ENCODE assay signal across 23 cellular contexts in the genomic region with DNA sequence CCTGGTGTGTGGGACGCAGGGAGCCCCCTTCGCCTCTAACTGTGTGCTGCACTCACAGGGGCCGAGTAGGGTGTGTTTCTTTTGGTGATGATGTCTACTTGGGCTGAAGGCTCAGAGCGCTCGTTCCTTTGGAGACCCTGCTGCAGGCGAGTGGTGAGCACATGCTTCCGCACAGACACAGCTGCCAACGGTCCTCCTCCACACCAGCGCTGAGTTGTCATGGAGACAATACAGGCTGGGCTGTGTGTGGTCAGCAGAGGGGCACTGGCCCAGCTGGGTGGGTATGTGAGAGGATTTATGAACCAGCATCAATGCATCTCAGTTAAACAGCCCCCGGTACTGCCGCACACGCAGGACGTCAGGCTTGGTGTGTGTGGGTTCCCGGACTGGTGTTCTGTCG.
"Had no signal": no experiment of that assay in that cellular context is flagged by ENCODE, and none has a peak within 500 bp of the region (broad histone marks: within the 10 kb centered on the region; RNA-seq: fewer than 3 reads in every experiment).

No MANE protein-coding gene starts in this region.

- H3K27me3 ChIP-seq: brain microvascular endothelial cell, thyroid gland had no signal

- DNase-seq: activated B cell treated with CpG ODN at 0.5 μM for 24 hours; activated CD4-positive, alpha-beta T cell treated with anti-CD3 and anti-CD28 coated beads for 36 hours; activated CD4-positive, alpha-beta T cell treated with anti-CD3 and anti-CD28 coated beads, Interleukin-2, amount 50 U/mL, for 4 hours; activated CD8-positive, alpha-beta memory T cell treated with anti-CD3 and anti-CD28 coated beads for 24 hours; activated CD8-positive, alpha-beta memory T cell treated with anti-CD3 and anti-CD28 coated beads, Interleukin-2, amount 50 U/mL, for 4 hours; activated naive CD4-positive, alpha-beta T cell treated with anti-CD3 and anti-CD28 coated beads for 36 hours; activated naive CD8-positive, alpha-beta T cell treated with anti-CD3 and anti-CD28 coated beads, Interleukin-2, amount 50 U/mL, for 24 hours; activated T-cell treated with anti-CD3 and anti-CD28 coated beads, Interleukin-2, amount 50 U/mL, for 4 hours; brain microvascular endothelial cell; central memory CD4-positive, alpha-beta T cell; dermis blood vessel endothelial cell; effector CD8-positive, alpha-beta T cell; erythroblast; foreskin keratinocyte; mucosa of descending colon; nephron progenitor cell; occipital lobe; stimulated activated CD4-positive, alpha-beta T cell treated with anti-CD3 and anti-CD28 coated beads, Interleukin-12 subunit alpha, Interleukin-12 subunit beta, amount 100 ng/mL, for 4 hours; substantia nigra; T-helper 17 cell; thyroid gland had no signal

- H3K36me3 Mint-ChIP-seq: memory B cell had no signal

- H3K4me3 ChIP-seq: mucosa of descending colon, thyroid gland had no signal

- H3K9me3 ChIP-seq: mucosa of descending colon, thyroid gland had no signal

- H3K4me1 Mint-ChIP-seq: activated B cell treated with CpG ODN at 0.5 μM for 24 hours, memory B cell, T-helper 17 cell had no signal

- H3K27me3 Mint-ChIP-seq: activated CD4-positive, alpha-beta T cell treated with anti-CD3 and anti-CD28 coated beads for 36 hours; activated naive CD8-positive, alpha-beta T cell treated with anti-CD3 and anti-CD28 coated beads, Interleukin-2, amount 50 U/mL, for 24 hours; stimulated activated naive CD8-positive, alpha-beta T cell treated with anti-CD3 and anti-CD28 coated beads, Interleukin-15, Interleukin-2, amounts not matched to agents 100 ng/mL and 50 ng/mL, for 24 hours had no signal

- H3K4me1 ChIP-seq: foreskin keratinocyte had no signal

- H3K36me3 ChIP-seq: brain microvascular endothelial cell, thyroid gland had no signal

- H3K9me3 Mint-ChIP-seq: activated B cell treated with CpG ODN at 0.5 μM for 24 hours; activated naive CD4-positive, alpha-beta T cell treated with anti-CD3 and anti-CD28 coated beads for 36 hours; activated naive CD8-positive, alpha-beta T cell treated with anti-CD3 and anti-CD28 coated beads, Interleukin-2, amount 50 U/mL, for 24 hours; activated T-cell treated with anti-CD3 and anti-CD28 coated beads, Interleukin-2, amount 50 U/mL, for 4 hours; memory B cell; nephron progenitor cell; stimulated activated naive CD8-positive, alpha-beta T cell treated with anti-CD3 and anti-CD28 coated beads, Interleukin-15, Interleukin-2, amounts not matched to agents 100 ng/mL and 50 ng/mL, for 24 hours had no signal

- H3K27ac Mint-ChIP-seq: activated B cell treated with CpG ODN at 0.5 μM for 24 hours; activated CD4-positive, alpha-beta T cell treated with anti-CD3 and anti-CD28 coated beads for 36 hours; activated naive CD4-positive, alpha-beta T cell treated with anti-CD3 and anti-CD28 coated beads for 36 hours; activated naive CD8-positive, alpha-beta T cell treated with anti-CD3 and anti-CD28 coated beads, Interleukin-2, amount 50 U/mL, for 24 hours; memory B cell; nephron progenitor cell; stimulated activated naive CD8-positive, alpha-beta T cell treated with anti-CD3 and anti-CD28 coated beads, Interleukin-15, Interleukin-2, amounts not matched to agents 100 ng/mL and 50 ng/mL, for 24 hours; T-helper 17 cell had no signal

- H3K4me3 Mint-ChIP-seq: activated B cell treated with CpG ODN at 0.5 μM for 24 hours; activated CD4-positive, alpha-beta T cell treated with anti-CD3 and anti-CD28 coated beads for 36 hours; activated naive CD4-positive, alpha-beta T cell treated with anti-CD3 and anti-CD28 coated beads for 36 hours; activated naive CD8-positive, alpha-beta T cell treated with anti-CD3 and anti-CD28 coated beads, Interleukin-2, amount 50 U/mL, for 24 hours; activated T-cell treated with anti-CD3 and anti-CD28 coated beads, Interleukin-2, amount 50 U/mL, for 4 hours; memory B cell; nephron progenitor cell; stimulated activated naive CD8-positive, alpha-beta T cell treated with anti-CD3 and anti-CD28 coated beads, Interleukin-15, Interleukin-2, amounts not matched to agents 100 ng/mL and 50 ng/mL, for 24 hours; T-helper 17 cell had no signal

- H3K27ac ChIP-seq: brain microvascular endothelial cell, foreskin keratinocyte, thyroid gland had no signal
